In the genomic region with DNA sequence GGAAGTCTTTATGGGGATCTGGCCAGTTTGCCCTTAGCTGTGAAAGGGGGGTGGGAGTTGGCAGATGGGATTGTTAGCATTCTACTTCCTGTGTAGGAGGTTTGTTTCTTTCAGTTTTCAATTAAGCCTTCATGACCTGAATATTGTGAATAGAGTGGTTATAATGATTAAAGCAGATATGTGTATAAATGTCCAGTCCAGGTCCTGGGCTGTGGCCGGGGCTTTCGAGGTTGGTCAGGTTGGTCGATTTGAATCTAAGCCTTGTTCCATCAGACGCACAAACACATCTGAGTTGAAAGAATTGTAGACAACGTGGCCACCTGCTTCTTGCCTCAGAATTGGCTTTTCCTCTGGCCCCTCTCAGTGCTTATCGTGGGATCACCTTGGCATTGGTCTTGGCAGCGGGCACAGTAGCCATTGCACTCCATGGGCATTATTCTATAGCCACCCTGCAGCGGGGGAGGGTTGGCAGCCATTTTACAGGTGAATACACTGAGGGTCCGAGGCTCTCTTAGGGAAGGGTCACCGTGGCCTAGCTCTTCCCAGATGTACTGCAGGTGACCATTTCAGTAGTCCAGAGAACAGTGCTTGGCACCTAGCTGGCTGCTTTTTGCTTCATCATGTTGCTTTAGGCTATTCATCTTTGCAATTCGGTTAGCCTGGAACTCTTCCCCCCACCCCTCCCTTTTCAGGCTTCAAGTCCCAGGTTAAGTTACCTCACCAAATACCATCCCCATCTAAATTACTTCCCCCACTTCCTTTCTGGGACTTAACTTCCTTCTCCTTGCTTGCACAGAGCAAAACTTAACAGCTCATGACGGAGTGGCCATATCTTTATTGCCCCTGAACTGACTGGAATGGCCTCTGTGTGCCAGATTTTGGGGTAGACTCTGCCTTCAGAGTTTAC, we compare ENCODE assay signal across 9 cellular contexts. TPM values are rescaled to one million over a fixed set of nuclear protein-coding genes. Genes with fewer than 3 reads are reported as not detected.
DNase-seq lines count a peak whose midpoint lies in the region; ATAC-seq, FAIRE-seq and TF ChIP-seq lines count a peak whose summit lies in the region.
"Had no signal": no experiment of that assay in that cellular context is flagged by ENCODE, and none has a peak within 500 bp of the region (broad histone marks: within the 10 kb centered on the region; RNA-seq: fewer than 3 reads in every experiment).

No MANE protein-coding gene starts in this region.

- no peak for TF ChIP-seq RAD21 in K562 (CRISPR knock-in tag; conservative IDR thresholded peaks at IDR 0.05 in 1 of 2, IDR thresholded peaks at IDR 0.05 in 1 of 2)

- H3K27ac ChIP-seq in K562 (ENCODE audit: extremely low read depth, low read depth, low read length) (peak overlapping the region; percentile 82), uterus (peak overlapping the region; percentile 84 to 93)

- H3K36me3 ChIP-seq in K562 (ENCODE audit: control insufficient read depth, insufficient read depth, low read length) (peaks cover 36% of the 10 kb centered on the region), uterus (no peaks in the 10 kb centered on the region)

- H3K9me3 ChIP-seq in K562 (replicated peaks; ENCODE audit: control insufficient read depth, insufficient read depth, low read depth, low read length) (no peaks in the 10 kb centered on the region), uterus (no peaks in the 10 kb centered on the region)

- peak; percentile 15 for ATAC-seq in activated CD4-positive, alpha-beta T cell treated with anti-CD3 and anti-CD28 coated beads for 36 hours
- peak; percentile 29 for ATAC-seq in K562
- ATAC-seq in memory B cell (ENCODE audit: low read depth), result peak; percentile 8

- TF ChIP-seq POLR2A in K562 (conservative IDR thresholded peaks at IDR 0.05) (no peak), uterus (IDR thresholded peaks at IDR 0.05) (no peak)

- no peak for DNase-seq in activated CD4-positive, alpha-beta T cell treated with anti-CD3 and anti-CD28 coated beads for 36 hours
- DNase-seq in activated CD4-positive, alpha-beta T cell treated with anti-CD3 and anti-CD28 coated beads for 48 hours, result no peak
- DNase-seq in Kasumi-1 (lab: John Stamatoyannopoulos, UW) (peak; percentile 69 to 74), K562 (ENCODE audit: extremely low read depth in 1 of 4, low spot score in 3 of 4) (peak in 2 of 4 experiments; percentile 28 to 38), memory B cell (ENCODE audit: low spot score in 2 of 2) (no peak), uterus (no peak), AG08396 (ENCODE audit: low spot score) (no peak), NCI-H2107 (lab: John Stamatoyannopoulos, UW) (no peak)

- in situ Hi-C loops in K562 (cut with MboI), result no loop called here

- TF ChIP-seq EP300 in K562 (IDR thresholded peaks at IDR 0.05; ENCODE audit: low read length), result no peak

- H2AFZ ChIP-seq in K562 (ENCODE audit: low read depth, low read length), result peak overlapping the region; percentile 71; the same call in 1 of the 2 replicates

- H3K9me3 Mint-ChIP-seq in activated CD4-positive, alpha-beta T cell treated with anti-CD3 and anti-CD28 coated beads for 36 hours (ENCODE audit: low read depth), result no peaks in the 10 kb centered on the region
- no peaks in the 10 kb centered on the region for H3K9me3 Mint-ChIP-seq in memory B cell

- POLR2A ChIA-PET in activated CD4-positive, alpha-beta T cell treated with anti-CD3 and anti-CD28 coated beads for 36 hours (lab: Charles Lee), result interaction anchor here (1.6 kb wide), 1 partner anchor 21 kb away, joined by 4 read pairs; no protein-coding TSS in a partner anchor
- POLR2A ChIA-PET in K562 (lab: Yijun Ruan, JAX), result interaction anchor here (0.7 to 4.5 kb wide), 10 partner anchors 9 to 172 kb away, joined by 3 to 30 read pairs (median 4); partner anchors contain the start of gene SNAI1

- H3K4me2 ChIP-seq in K562 (ENCODE audit: insufficient read depth, low read length), result peak overlapping the region; percentile 95

- H3K27me3 Mint-ChIP-seq in activated CD4-positive, alpha-beta T cell treated with anti-CD3 and anti-CD28 coated beads for 36 hours, result no peaks in the 10 kb centered on the region
- no peaks in the 10 kb centered on the region for H3K27me3 Mint-ChIP-seq in memory B cell

- no peaks in the 10 kb centered on the region for H3K27me3 ChIP-seq in K562 (ENCODE audit: control insufficient read depth in 2 of 2, insufficient read depth in 2 of 2, low read length in 2 of 2)
- no peaks in the 10 kb centered on the region for H3K27me3 ChIP-seq in uterus

- H4K20me1 ChIP-seq in K562 (replicated peaks; ENCODE audit: control insufficient read depth, insufficient read depth, low read length), result peaks cover 25% of the 10 kb centered on the region; the same call in 1 of the 2 replicates

- H3K4me1 Mint-ChIP-seq in activated CD4-positive, alpha-beta T cell treated with anti-CD3 and anti-CD28 coated beads for 36 hours, result peaks cover 45% of the 10 kb centered on the region
- peaks cover 43% of the 10 kb centered on the region for H3K4me1 Mint-ChIP-seq in memory B cell

- BruUV-seq in K562 (replicated peaks; lab: Mats Ljungman, UMichigan), result TSS peak; percentile 56

- CTCF ChIA-PET in activated CD4-positive, alpha-beta T cell treated with anti-CD3 and anti-CD28 coated beads for 36 hours (lab: Charles Lee), result interaction anchor here (1.1 to 2.2 kb wide), 7 partner anchors 8 to 416 kb away, joined by 3 to 8 read pairs (median 4); no protein-coding TSS in a partner anchor
- CTCF ChIA-PET in K562 (lab: Yijun Ruan, JAX; ENCODE audit: low intra/inter-chr PET ratio), result interaction anchor here (0.6 kb wide), 1 partner anchor 593 kb away, joined by 5 read pairs; no protein-coding TSS in a partner anchor

- peak overlapping the region; percentile 85 for H3K27ac Mint-ChIP-seq in activated CD4-positive, alpha-beta T cell treated with anti-CD3 and anti-CD28 coated beads for 36 hours
- peak overlapping the region; percentile 93 for H3K27ac Mint-ChIP-seq in memory B cell

- peak overlapping the region; percentile 91 to 99 for H3K9ac ChIP-seq in K562 (ENCODE audit: insufficient read depth in 1 of 2, low read depth in 2 of 2, low read length in 2 of 2)

- peaks cover 26% of the 10 kb centered on the region for H3K36me3 Mint-ChIP-seq in activated CD4-positive, alpha-beta T cell treated with anti-CD3 and anti-CD28 coated beads for 36 hours (ENCODE audit: low read depth)
- H3K36me3 Mint-ChIP-seq in memory B cell, result peaks cover 12% of the 10 kb centered on the region

- H3K4me3 ChIP-seq in K562 (peak overlapping the region; percentile 95), uterus (peak overlapping the region; percentile 65 to 98)

- H3K4me1 ChIP-seq in K562 (replicated peaks in 1 of 2; ENCODE audit: control insufficient read depth in 2 of 2, insufficient read depth in 2 of 2, low read length in 2 of 2), result peaks cover 22 to 30% of the 10 kb centered on the region in 2 experiments
- peaks cover 0 to 19% of the 10 kb centered on the region in 2 donors for H3K4me1 ChIP-seq in uterus

- TF ChIP-seq CTCF in K562 (IDR thresholded peaks at IDR 0.05 in 2 of 3, conservative IDR thresholded peaks at IDR 0.05 in 1 of 3; ENCODE audit: insufficient read depth in 2 of 3, low read depth in 1 of 3, low read length in 3 of 3) (no peak), uterus (IDR thresholded peaks at IDR 0.05) (no peak)

- peak overlapping the region; percentile 85 for H3K4me3 Mint-ChIP-seq in activated CD4-positive, alpha-beta T cell treated with anti-CD3 and anti-CD28 coated beads for 36 hours
- peak overlapping the region; percentile 97 for H3K4me3 Mint-ChIP-seq in memory B cell

- no peak for FAIRE-seq in K562 (lab: Jason Lieb, UNC)
- FAIRE-seq: endometrium had no signal

- intact Hi-C loops in activated CD4-positive, alpha-beta T cell treated with anti-CD3 and anti-CD28 coated beads for 36 hours (cut with DNase I, micrococcal nuclease), result loop anchor here in 1 of 2 experiments (10.0 kb wide), 1 partner anchor 772 kb away; no protein-coding TSS in a partner anchor
- intact Hi-C loops in K562 (cut with micrococcal nuclease) (no loop called here), uterus (cut with DNase I; ENCODE audit: low total_unique reads) (no loop called here)

- WGBS in K562 (ENCODE audit: insufficient coverage, low coverage, missing lambda C conversion rate), result under 1% methylated on average over 12 of the region's 12 CpGs

- peaks cover 60% of the 10 kb centered on the region for H3K79me2 ChIP-seq in K562 (ENCODE audit: control insufficient read depth, insufficient read depth, low read length)

- peaks cover 5% of the 10 kb centered on the region for H3K9me1 ChIP-seq in K562 (ENCODE audit: control insufficient read depth, insufficient read depth, low read length)

RNA-seq across cellular contexts. Expression of gene RNF114, which starts 1.1 kb away (rescaled TPM):
- 10 to 100 TPM; 47.5 to 66.6 TPM for total RNA-seq in activated CD4-positive, alpha-beta T cell treated with anti-CD3 and anti-CD28 coated beads for 36 hours
- 128 TPM in 2 replicates for total RNA-seq in K562 (2011; cell fraction: chromatin; rRNA removed; ENCODE audit: low replicate concordance)
- total RNA-seq in K562 (2011; cell fraction: nucleolus; rRNA removed), result 83.2 and 92.9 TPM in 2 replicates
- 138 and 187 TPM in 2 replicates for total RNA-seq in K562 (2011; cell fraction: nucleoplasm; rRNA removed)
- 53.5 and 82.2 TPM in 2 replicates for total RNA-seq in K562 (2014; rRNA removed)
- 62.6 and 66.5 TPM in 2 replicates for total RNA-seq in K562 (2014; rRNA removed; fragmentation: Illumina TruSeq; extraction: Trizol)
- 54.5 and 57.2 TPM in 2 replicates for total RNA-seq in K562 (2015; rRNA removed; fragmentation: Illumina TruSeq; extraction: Trizol)
- total RNA-seq in K562 (2021), result 89.1 and 90.3 TPM in 2 replicates
- 102 and 111 TPM in 2 replicates for polyA plus RNA-seq in K562 (2011; rRNA removed)
- polyA plus RNA-seq in K562 (2011; cell fraction: cytosol; rRNA removed), result 130 and 133 TPM in 2 replicates
- 116 and 131 TPM in 2 replicates for polyA plus RNA-seq in K562 (2011; cell fraction: nucleus; rRNA removed)
- 78.1 and 81.2 TPM in 2 replicates for polyA plus RNA-seq in K562 (2012)
- 75.8 and 81.2 TPM in 2 replicates for polyA plus RNA-seq in K562 (2014; fragmentation: Illumina TruSeq; extraction: Trizol)
- 10 to 100 TPM; 38.6 to 64.5 TPM for polyA plus RNA-seq in K562 (2014; fragmentation: Nextera tagmentation; extraction: Ambion mirVana)
- 55.9 and 76.9 TPM in 2 replicates for polyA plus RNA-seq in K562 (2014; rRNA removed)
- polyA minus RNA-seq in K562 (2011; rRNA and poly(A)+ RNA removed), result 63.1 and 64.7 TPM in 2 replicates
- 44.9 and 69.4 TPM in 2 replicates for polyA minus RNA-seq in K562 (2011; cell fraction: cytosol; rRNA and poly(A)+ RNA removed)
- 42.4 and 53.6 TPM in 2 replicates for polyA minus RNA-seq in K562 (2011; cell fraction: nucleus; rRNA and poly(A)+ RNA removed)
- total RNA-seq in uterus, result 100 to 1,000 TPM in 2 of 4 donors, 10 to 100 TPM in 2; 37.6 to 118 (median 88.0) TPM

RNA-seq across cellular contexts. Expression of gene SPATA2, which starts 21.9 kb away (rescaled TPM):
- 10 to 100 TPM in 1 of 2 experiments, 1 to 10 TPM in 1; 8.7 to 10.1 TPM for total RNA-seq in activated CD4-positive, alpha-beta T cell treated with anti-CD3 and anti-CD28 coated beads for 36 hours
- 8.9 and 19.4 TPM in 2 replicates for total RNA-seq in K562 (2011; cell fraction: chromatin; rRNA removed; ENCODE audit: low replicate concordance)
- 11.3 and 13.7 TPM in 2 replicates for total RNA-seq in K562 (2011; cell fraction: nucleolus; rRNA removed)
- 8.9 and 10.6 TPM in 2 replicates for total RNA-seq in K562 (2011; cell fraction: nucleoplasm; rRNA removed)
- total RNA-seq in K562 (2014; rRNA removed) (2.6 and 2.7 TPM in 2 replicates), K562 (2014; rRNA removed; fragmentation: Illumina TruSeq; extraction: Trizol) (2.2 and 2.5 TPM in 2 replicates), K562 (2015; rRNA removed; fragmentation: Illumina TruSeq; extraction: Trizol) (2.6 and 2.7 TPM in 2 replicates), K562 (2021) (8.0 and 8.2 TPM in 2 replicates), uterus (1 to 10 TPM; 2.4 to 9.2 (median 3.5) TPM)
- polyA plus RNA-seq in K562 (2011; rRNA removed) (3.8 and 7.3 TPM in 2 replicates), K562 (2014; fragmentation: Illumina TruSeq; extraction: Trizol) (5.0 and 6.7 TPM in 2 replicates), K562 (2014; fragmentation: Nextera tagmentation; extraction: Ambion mirVana) (under 1 TPM; 0.46 to 0.59 TPM), K562 (2014; rRNA removed) (3.2 and 4.0 TPM in 2 replicates)
- 5.4 and 6.6 TPM in 2 replicates for polyA plus RNA-seq in K562 (2011; cell fraction: cytosol; rRNA removed)
- polyA plus RNA-seq in K562 (2011; cell fraction: nucleus; rRNA removed), result 6.0 and 6.9 TPM in 2 replicates
- polyA plus RNA-seq in K562 (2012), result 4.3 and 4.6 TPM in 2 replicates
- 3.8 and 4.3 TPM in 2 replicates for polyA minus RNA-seq in K562 (2011; rRNA and poly(A)+ RNA removed)
- 3.8 and 4.3 TPM in 2 replicates for polyA minus RNA-seq in K562 (2011; cell fraction: cytosol; rRNA and poly(A)+ RNA removed)
- polyA minus RNA-seq in K562 (2011; cell fraction: nucleus; rRNA and poly(A)+ RNA removed), result 3.0 and 3.8 TPM in 2 replicates

RNA-seq across cellular contexts. Expression of gene SNAI1, which starts 45.5 kb away (rescaled TPM):
- total RNA-seq in activated CD4-positive, alpha-beta T cell treated with anti-CD3 and anti-CD28 coated beads for 36 hours, result under 1 TPM; 0.25 to 0.34 TPM
- 4.4 and 12.8 TPM in 2 replicates for total RNA-seq in K562 (2011; cell fraction: chromatin; rRNA removed; ENCODE audit: low replicate concordance)
- total RNA-seq in K562 (2011; cell fraction: nucleolus; rRNA removed), result 12.4 and 15.3 TPM in 2 replicates
- 9.8 and 10.2 TPM in 2 replicates for total RNA-seq in K562 (2011; cell fraction: nucleoplasm; rRNA removed)
- total RNA-seq in K562 (2014; rRNA removed) (1.7 and 7.3 TPM in 2 replicates), K562 (2014; rRNA removed; fragmentation: Illumina TruSeq; extraction: Trizol) (1.1 and 2.0 TPM in 2 replicates), K562 (2015; rRNA removed; fragmentation: Illumina TruSeq; extraction: Trizol) (2.4 TPM in 2 replicates), K562 (2021) (10.7 and 13.4 TPM in 2 replicates), uterus (10 to 100 TPM in 1 of 4 donors, 1 to 10 TPM in 3; 1.0 to 15.4 (median 4.5) TPM)
- polyA plus RNA-seq in K562 (2011; rRNA removed) (1.6 and 7.1 TPM in 2 replicates), K562 (2014; fragmentation: Illumina TruSeq; extraction: Trizol) (11.6 and 12.3 TPM in 2 replicates), K562 (2014; fragmentation: Nextera tagmentation; extraction: Ambion mirVana) (under 1 TPM; 0.32 to 0.80 TPM), K562 (2014; rRNA removed) (3.1 and 6.4 TPM in 2 replicates)
- 2.3 and 3.2 TPM in 2 replicates for polyA plus RNA-seq in K562 (2011; cell fraction: cytosol; rRNA removed)
- 10.9 and 15.0 TPM in 2 replicates for polyA plus RNA-seq in K562 (2011; cell fraction: nucleus; rRNA removed)
- 9.7 and 21.7 TPM in 2 replicates for polyA plus RNA-seq in K562 (2012)
- polyA minus RNA-seq in K562 (2011; rRNA and poly(A)+ RNA removed), result 1.2 and 1.4 TPM in 2 replicates
- 3.7 and 4.9 TPM in 2 replicates for polyA minus RNA-seq in K562 (2011; cell fraction: cytosol; rRNA and poly(A)+ RNA removed)
- polyA minus RNA-seq in K562 (2011; cell fraction: nucleus; rRNA and poly(A)+ RNA removed), result 6.7 and 14.1 TPM in 2 replicates

Comparison
In these comparisons a context has a peak if more than half of its experiments do, and no peak if none do; other contexts are left out.
1. DNase-seq: peak in Kasumi-1 (2 of 2); none in activated CD4-positive, alpha-beta T cell treated with anti-CD3 and anti-CD28 coated beads for 36 hours (single experiment), activated CD4-positive, alpha-beta T cell treated with anti-CD3 and anti-CD28 coated beads for 48 hours (single experiment), memory B cell (0 of 2), uterus (0 of 2), AG08396 (single experiment) and NCI-H2107 (single experiment).
2. Peak in every context shown above with its lines, with median percentiles within 50 percentile points of each other: ATAC-seq.